Comparison of ENCODE assay signal across 8 cellular contexts in genomic region chr3:187101184-187102072, GRCh38. TPM values are rescaled to one million over a fixed set of nuclear protein-coding genes. Genes with fewer than 3 reads are reported as not detected.
DNase-seq lines count a peak whose midpoint lies in the region; ATAC-seq and TF ChIP-seq lines count a peak whose summit lies in the region.

No MANE protein-coding gene starts in this region.

- no peaks in the 10 kb centered on the region for H3K36me3 ChIP-seq in CD4-positive, CD25-positive, alpha-beta regulatory T cell (ENCODE audit: control insufficient read depth, insufficient read depth, low read length)

- no peaks in the 10 kb centered on the region for H3K9me3 ChIP-seq in CD4-positive, CD25-positive, alpha-beta regulatory T cell (ENCODE audit: control insufficient read depth in 2 of 2, low read length in 2 of 2)

- peaks cover 6% of the 10 kb centered on the region for H3K36me3 Mint-ChIP-seq in CD4-positive, CD25-positive, alpha-beta regulatory T cell
- H3K36me3 Mint-ChIP-seq in brain: no peaks in the 10 kb centered on the region

- H3K4me1 ChIP-seq in CD4-positive, CD25-positive, alpha-beta regulatory T cell (ENCODE audit: control insufficient read depth, insufficient read depth, low read length, poor library complexity, severe bottlenecking): peaks cover 12% of the 10 kb centered on the region

- no peak for TF ChIP-seq CTCF in brain (conservative IDR thresholded peaks at IDR 0.05)

- peak overlapping the region; percentile 47 to 80 (median 58) for H3K4me3 Mint-ChIP-seq in CD4-positive, CD25-positive, alpha-beta regulatory T cell
- H3K4me3 Mint-ChIP-seq in brain: peak overlapping the region in 3 of 5 experiments; percentile 14 to 57 (median 45)

- H3K27me3 Mint-ChIP-seq in CD4-positive, CD25-positive, alpha-beta regulatory T cell: no peaks in the 10 kb centered on the region
- peaks cover 11% of the 10 kb centered on the region for H3K27me3 Mint-ChIP-seq in brain

- peaks cover 13 to 25% (median 16%) of the 10 kb centered on the region in 4 donors for H3K4me1 Mint-ChIP-seq in CD4-positive, CD25-positive, alpha-beta regulatory T cell
- H3K4me1 Mint-ChIP-seq in brain: peaks cover 7% of the 10 kb centered on the region

- H3K9me3 Mint-ChIP-seq in CD4-positive, CD25-positive, alpha-beta regulatory T cell: peaks cover 0 to 7% (median 2%) of the 10 kb centered on the region in 7 donors
- peaks cover 15 to 32% (median 27%) of the 10 kb centered on the region in 5 experiments for H3K9me3 Mint-ChIP-seq in brain

- H3K27me3 ChIP-seq in CD4-positive, CD25-positive, alpha-beta regulatory T cell (ENCODE audit: control insufficient read depth, insufficient read depth, low read length): no peaks in the 10 kb centered on the region

- no peak overlapping the region for H3K27ac ChIP-seq in CD4-positive, CD25-positive, alpha-beta regulatory T cell (ENCODE audit: insufficient read depth, low read length, poor library complexity, severe bottlenecking)

- DNase-seq in CD4-positive, CD25-positive, alpha-beta regulatory T cell: peak; percentile 7 to 49 (median 36)
- DNase-seq in T-helper 2 cell (peak in 4 of 5 experiments; percentile 25 to 71 (median 29)), kidney tubule cell (ENCODE audit: low spot score) (peak; percentile 70), cerebellar nuclear complex (lab: John Stamatoyannopoulos, UW) (no peak)
- peak in 2 of 3 donors; percentile 13 to 26 for DNase-seq in stimulated activated CD4-positive, alpha-beta T cell treated with anti-CD3 and anti-CD28 coated beads, TNF-alpha, amount 100 ng/mL, for 1 hour (ENCODE audit: low read depth in 3 of 3, low spot score in 1 of 3)

- H3K27ac Mint-ChIP-seq in CD4-positive, CD25-positive, alpha-beta regulatory T cell: peak overlapping the region; percentile 35 to 72 (median 66)
- H3K27ac Mint-ChIP-seq in brain: peak overlapping the region in 2 of 5 experiments; percentile 40 to 67

- peak overlapping the region; percentile 83 for H3K4me3 ChIP-seq in CD4-positive, CD25-positive, alpha-beta regulatory T cell (ENCODE audit: low read depth, low read length)

- peak; percentile 52 to 69 for ATAC-seq in CD4-positive, CD25-positive, alpha-beta regulatory T cell (ENCODE audit: low read depth in 2 of 2)
- ATAC-seq in HG03045 (IDR thresholded peaks at IDR 0.05; ENCODE audit: unreplicated experiment): peak; percentile 72
- no peak for ATAC-seq in GM19455 (IDR thresholded peaks at IDR 0.05; ENCODE audit: unreplicated experiment)

RNA-seq across cellular contexts. Expression of gene RPL39L, which starts 37.9 kb away (rescaled TPM):
- total RNA-seq in CD4-positive, CD25-positive, alpha-beta regulatory T cell: 4.2 TPM
- 10 to 100 TPM; 23.2 to 43.7 (median 29.8) TPM for polyA plus RNA-seq in CD4-positive, CD25-positive, alpha-beta regulatory T cell
- 46.3 TPM for polyA plus RNA-seq in brain (ENCODE audit: insufficient read depth, low read depth, low replicate concordance)

Comparison
In these comparisons a context has a peak if more than half of its experiments do, and no peak if none do; other contexts are left out.
1. DNase-seq: peak in CD4-positive, CD25-positive, alpha-beta regulatory T cell (3 of 3), T-helper 2 cell (4 of 5), kidney tubule cell (single experiment) and stimulated activated CD4-positive, alpha-beta T cell treated with anti-CD3 and anti-CD28 coated beads, TNF-alpha, amount 100 ng/mL, for 1 hour (2 of 3); none in cerebellar nuclear complex (0 of 2).